1 cellular context compared by ENCODE assay signal in the genomic region with DNA sequence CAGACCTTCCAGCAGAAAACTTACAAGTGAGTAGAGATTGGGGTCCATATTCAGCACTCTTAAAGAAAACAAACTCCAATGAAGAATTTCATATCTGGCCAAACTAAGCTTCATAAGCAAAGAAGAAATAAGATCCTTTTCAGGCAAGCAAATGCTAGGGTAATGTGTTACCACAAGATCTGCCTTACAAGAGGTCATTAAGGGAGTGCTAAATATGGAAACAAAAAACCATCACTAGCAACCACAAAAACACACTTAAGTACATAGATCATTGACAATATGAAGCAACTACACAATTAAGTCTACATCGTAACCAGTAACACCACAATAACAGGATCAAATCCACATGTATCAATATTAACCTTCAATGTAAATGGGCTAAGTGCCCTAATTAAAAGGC.
TF ChIP-seq lines count a peak whose summit lies in the region.

No MANE protein-coding gene starts in this region.

TF ChIP-seq in HepG2, 621 proteins besides CTCF, POLR2A, EP300 and RAD21:
- TF ChIP-seq ZNF552 (CRISPR knock-in tag; IDR thresholded peaks at IDR 0.05; ENCODE audit: borderline replicate concordance) (no peak), ZSCAN12 (CRISPR knock-in tag; IDR thresholded peaks at IDR 0.05) (0 out of 2 replicates have a peak, but pooled peaks have one; percentile 0)
TF ChIP-seq in HepG2: peak in this region for 1.
